19 cellular contexts compared by ENCODE assay signal in genomic region chr4:64200001-64200555, GRCh38.
DNase-seq lines count a peak whose midpoint lies in the region; ATAC-seq, FAIRE-seq and TF ChIP-seq lines count a peak whose summit lies in the region.
"Had no signal": no experiment of that assay in that cellular context is flagged by ENCODE, and none has a peak within 500 bp of the region (broad histone marks: within the 10 kb centered on the region; RNA-seq: fewer than 3 reads in every experiment).

No MANE protein-coding gene starts in this region.

- in situ Hi-C loops in K562 (cut with MboI), result no loop called here

- H3K4me3 ChIP-seq in Loucy (ENCODE audit: low read length, poor library complexity, severe bottlenecking) (no peak overlapping the region), K562 (no peak overlapping the region)
- H3K4me3 ChIP-seq in naive thymus-derived CD4-positive, alpha-beta T cell (ENCODE audit: low read length), result no peak overlapping the region
- H3K4me3 ChIP-seq: GM23248 had no signal

- H3K9me3 ChIP-seq in Loucy (ENCODE audit: insufficient read depth, low read depth, low read length) (no peaks in the 10 kb centered on the region), K562 (replicated peaks; ENCODE audit: control insufficient read depth, insufficient read depth, low read depth, low read length) (no peaks in the 10 kb centered on the region)
- no peaks in the 10 kb centered on the region for H3K9me3 ChIP-seq in naive thymus-derived CD4-positive, alpha-beta T cell (ENCODE audit: control insufficient read depth in 2 of 3, low read length in 3 of 3)
- H3K9me3 ChIP-seq: SK-N-SH had no signal

- 4% methylated on average over 2 of the region's 2 CpGs for WGBS in K562 (ENCODE audit: insufficient coverage, low coverage, missing lambda C conversion rate)

- CTCF ChIA-PET in K562 (lab: Yijun Ruan, JAX; ENCODE audit: low intra/inter-chr PET ratio), result no interaction called here
- CTCF ChIA-PET in naive thymus-derived CD4-positive, alpha-beta T cell (lab: Charles Lee), result no interaction called here

- DNase-seq in DMS 273 (lab: John Stamatoyannopoulos, UW; ENCODE audit: unreplicated experiment) (peak; percentile 28), SK-N-DZ (ENCODE audit: low spot score) (peak; percentile 63), K562 (ENCODE audit: extremely low read depth in 1 of 4, low spot score in 3 of 4) (peak in 1 of 4 experiments; percentile 18), SKM-1 treated with dmso at 0.1 percent for 144 hours (lab: John Stamatoyannopoulos, UW; ENCODE audit: unreplicated experiment) (no peak), 8988T (no peak), NCI-H524 treated with DMSO at 0.1 percent for 48 hours (lab: John Stamatoyannopoulos, UW) (no peak)
- DNase-seq in naive thymus-derived CD4-positive, alpha-beta T cell, result no peak
- DNase-seq: GM23248, NCI-H1436 treated with DMSO at 0.1 percent for 48 hours, NCI-H2081, NCI-H510A, Right ventricle myocardium superior, SK-N-SH had no signal

- H3K4me2 ChIP-seq in Loucy (ENCODE audit: low read depth, low read length, poor library complexity, severe bottlenecking) (no peak overlapping the region), K562 (ENCODE audit: insufficient read depth, low read length) (no peak overlapping the region)
- H3K4me2 ChIP-seq: SK-N-SH had no signal

- POLR2A ChIA-PET in K562 (lab: Yijun Ruan, JAX), result no interaction called here
- POLR2A ChIA-PET in naive thymus-derived CD4-positive, alpha-beta T cell (lab: Charles Lee), result no interaction called here

- no peaks in the 10 kb centered on the region for H4K20me1 ChIP-seq in Loucy (ENCODE audit: insufficient read depth, low read length, poor library complexity, severe bottlenecking)
- H4K20me1 ChIP-seq in K562 (replicated peaks; ENCODE audit: control insufficient read depth, insufficient read depth, low read length), result no peaks in the 10 kb centered on the region

- H3K4me3 Mint-ChIP-seq in naive thymus-derived CD4-positive, alpha-beta T cell, result no peak overlapping the region
- H3K4me3 Mint-ChIP-seq: CD14-positive monocyte; T-helper 1 cell treated with Interleukin-12 subunit alpha and Interleukin-12 subunit beta and Interleukin-4 antibody, amounts not matched to agents 30 μg/mL and 1 μg/mL, for 36 hours had no signal

- peaks cover 1 to 21% (median 7%) of the 10 kb centered on the region in 11 donors for H3K9me3 Mint-ChIP-seq in naive thymus-derived CD4-positive, alpha-beta T cell
- H3K9me3 Mint-ChIP-seq: T-helper 1 cell treated with Interleukin-12 subunit alpha and Interleukin-12 subunit beta and Interleukin-4 antibody, amounts not matched to agents 30 μg/mL and 1 μg/mL, for 36 hours had no signal

- H3F3A ChIP-seq in Loucy (ENCODE audit: low read depth), result no peaks in the 10 kb centered on the region; the same call in 1 of the 2 replicates

- H3K79me2 ChIP-seq in Loucy (ENCODE audit: insufficient read depth, low read length), result no peaks in the 10 kb centered on the region
- no peaks in the 10 kb centered on the region for H3K79me2 ChIP-seq in K562 (ENCODE audit: control insufficient read depth, insufficient read depth, low read length)

- no peak for TF ChIP-seq RAD21 in K562 (CRISPR knock-in tag; conservative IDR thresholded peaks at IDR 0.05 in 1 of 2, IDR thresholded peaks at IDR 0.05 in 1 of 2)

- no peaks in the 10 kb centered on the region for H3K9me1 ChIP-seq in K562 (ENCODE audit: control insufficient read depth, insufficient read depth, low read length)

- H3K27me3 ChIP-seq in Loucy (ENCODE audit: insufficient read depth, low read length, poor library complexity, severe bottlenecking) (no peaks in the 10 kb centered on the region), K562 (ENCODE audit: control insufficient read depth in 2 of 2, insufficient read depth in 2 of 2, low read length in 2 of 2) (no peaks in the 10 kb centered on the region)
- no peaks in the 10 kb centered on the region for H3K27me3 ChIP-seq in naive thymus-derived CD4-positive, alpha-beta T cell (ENCODE audit: control insufficient read depth in 2 of 2, insufficient read depth in 2 of 2, low read length in 2 of 2)

- intact Hi-C loops in K562 (cut with micrococcal nuclease), result no loop called here
- intact Hi-C loops in naive thymus-derived CD4-positive, alpha-beta T cell (cut with micrococcal nuclease), result no loop called here

- no peak for TF ChIP-seq EP300 in K562 (IDR thresholded peaks at IDR 0.05; ENCODE audit: low read length)

- H3K4me1 Mint-ChIP-seq in naive thymus-derived CD4-positive, alpha-beta T cell, result no peaks in the 10 kb centered on the region
- H3K4me1 Mint-ChIP-seq: CD14-positive monocyte had no signal

- H3K27ac ChIP-seq in K562 (ENCODE audit: extremely low read depth, low read depth, low read length), result no peak overlapping the region
- H3K27ac ChIP-seq in naive thymus-derived CD4-positive, alpha-beta T cell (ENCODE audit: low read depth, low read length), result no peak overlapping the region
- H3K27ac ChIP-seq: GM23248 had no signal

- TF ChIP-seq POLR2A in K562 (conservative IDR thresholded peaks at IDR 0.05), result no peak

- H3K9ac ChIP-seq in Loucy (ENCODE audit: low read depth, low read length, poor library complexity, severe bottlenecking), result no peak overlapping the region
- no peak overlapping the region for H3K9ac ChIP-seq in K562 (ENCODE audit: insufficient read depth in 1 of 2, low read depth in 2 of 2, low read length in 2 of 2)
- H3K9ac ChIP-seq: GM23248, SK-N-SH had no signal

- H2AFZ ChIP-seq in Loucy (ENCODE audit: low read length) (peak overlapping the region; percentile 7; the same call in 1 of the 2 replicates), K562 (ENCODE audit: low read depth, low read length) (no peak overlapping the region)
- H2AFZ ChIP-seq: GM23248 had no signal

- no peak overlapping the region for H3K27ac Mint-ChIP-seq in naive thymus-derived CD4-positive, alpha-beta T cell
- H3K27ac Mint-ChIP-seq: CD14-positive monocyte; T-helper 1 cell treated with Interleukin-12 subunit alpha and Interleukin-12 subunit beta and Interleukin-4 antibody, amounts not matched to agents 30 μg/mL and 1 μg/mL, for 36 hours had no signal

- H3K9me2 ChIP-seq in Loucy (replicated peaks; ENCODE audit: low read depth, low read length), result no peaks in the 10 kb centered on the region
- H3K9me2 ChIP-seq: SK-N-SH had no signal

- TF ChIP-seq CTCF in Loucy (conservative IDR thresholded peaks at IDR 0.05; ENCODE audit: low read length) (no peak), K562 (IDR thresholded peaks at IDR 0.05 in 2 of 3, conservative IDR thresholded peaks at IDR 0.05 in 1 of 3; ENCODE audit: insufficient read depth in 2 of 3, low read depth in 1 of 3, low read length in 3 of 3) (no peak)

- no peaks in the 10 kb centered on the region for H3K36me3 Mint-ChIP-seq in naive thymus-derived CD4-positive, alpha-beta T cell
- H3K36me3 Mint-ChIP-seq: CD14-positive monocyte had no signal

- no TSS peak for BruUV-seq in K562 (replicated peaks; lab: Mats Ljungman, UMichigan)

- H3K4me1 ChIP-seq in Loucy (ENCODE audit: insufficient read depth, low read length, poor library complexity, severe bottlenecking) (peaks cover 31% of the 10 kb centered on the region), K562 (replicated peaks in 1 of 2; ENCODE audit: control insufficient read depth in 2 of 2, insufficient read depth in 2 of 2, low read length in 2 of 2) (no peaks in the 10 kb centered on the region)
- no peaks in the 10 kb centered on the region for H3K4me1 ChIP-seq in naive thymus-derived CD4-positive, alpha-beta T cell (ENCODE audit: control insufficient read depth in 2 of 2, insufficient read depth in 2 of 2, low read length in 2 of 2)

- no peak for ATAC-seq in K562
- ATAC-seq in naive thymus-derived CD4-positive, alpha-beta T cell, result no peak
- ATAC-seq: HepG2 had no signal

- no peaks in the 10 kb centered on the region for H3K36me3 ChIP-seq in Loucy (ENCODE audit: insufficient read depth, low read length)
- no peaks in the 10 kb centered on the region for H3K36me3 ChIP-seq in K562 (ENCODE audit: control insufficient read depth, insufficient read depth, low read length)
- no peaks in the 10 kb centered on the region for H3K36me3 ChIP-seq in naive thymus-derived CD4-positive, alpha-beta T cell (ENCODE audit: control insufficient read depth in 2 of 3, insufficient read depth in 3 of 3, low read length in 3 of 3)

- FAIRE-seq in K562 (lab: Jason Lieb, UNC), result no peak
- FAIRE-seq: GM18507, HepG2, RCC 7860 had no signal

- no peaks in the 10 kb centered on the region for H3K27me3 Mint-ChIP-seq in naive thymus-derived CD4-positive, alpha-beta T cell

TF ChIP-seq in K562, 482 proteins besides CTCF, POLR2A, EP300 and RAD21:
- TF ChIP-seq ZNF551 (CRISPR knock-in tag; IDR thresholded peaks at IDR 0.05) (no peak), RBM22 (IDR thresholded peaks at IDR 0.05; ENCODE audit: low read depth, low read length, poor library complexity, severe bottlenecking) (no peak), FOSL1 (tag; conservative IDR thresholded peaks at IDR 0.05) (peak; percentile 49), ZNF311 (CRISPR knock-in tag; IDR thresholded peaks at IDR 0.05) (peak; percentile 91)

Comparison
In these comparisons a context has a peak if more than half of its experiments do, and no peak if none do; other contexts are left out.
1. DNase-seq: peak in DMS 273 (single experiment) and SK-N-DZ (single experiment); none in SKM-1 treated with dmso at 0.1 percent for 144 hours (single experiment), 8988T (single experiment), NCI-H524 treated with DMSO at 0.1 percent for 48 hours (single experiment) and naive thymus-derived CD4-positive, alpha-beta T cell (0 of 9).